ENCODE assay signal across 24 cellular contexts in the genomic region with DNA sequence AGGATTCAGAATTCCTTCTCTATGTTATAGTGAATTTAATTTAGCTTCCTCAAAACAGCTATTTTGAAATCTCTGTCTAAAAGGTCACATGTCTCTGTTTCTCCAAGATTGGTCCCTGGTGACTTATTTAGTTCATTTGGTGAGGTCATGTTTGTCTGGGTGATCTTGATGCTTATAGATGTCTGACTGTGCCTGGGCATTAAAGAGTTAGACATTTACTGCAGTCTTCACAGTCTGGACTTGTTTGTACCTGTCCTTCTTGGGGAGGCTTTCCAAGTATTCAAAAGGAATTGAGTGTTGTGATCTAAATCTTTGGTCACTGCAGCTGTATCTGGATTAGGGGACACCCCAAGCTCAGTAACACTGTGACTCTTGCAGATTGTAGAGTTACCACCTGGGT. TPM values are rescaled to one million over a fixed set of nuclear protein-coding genes. Genes with fewer than 3 reads are reported as not detected.
DNase-seq lines count a peak whose midpoint lies in the region; ATAC-seq, FAIRE-seq and TF ChIP-seq lines count a peak whose summit lies in the region.
"Had no signal": no experiment of that assay in that cellular context is flagged by ENCODE, and none has a peak within 500 bp of the region (broad histone marks: within the 10 kb centered on the region; RNA-seq: fewer than 3 reads in every experiment).

No MANE protein-coding gene starts in this region.

- TF ChIP-seq CTCF in bronchial epithelial cell (IDR thresholded peaks at IDR 0.05; ENCODE audit: insufficient read depth, low read length, severe bottlenecking) (no peak), fibroblast of mammary gland (conservative IDR thresholded peaks at IDR 0.05; ENCODE audit: control insufficient read depth, insufficient read depth, low read depth, low read length) (no peak)

- H3K36me3 ChIP-seq in bronchial epithelial cell (ENCODE audit: control insufficient read depth, insufficient read depth, low read length): no peaks in the 10 kb centered on the region
- H3K36me3 ChIP-seq: MG63 had no signal

- no peak for ATAC-seq in GM19467 (IDR thresholded peaks at IDR 0.05; ENCODE audit: unreplicated experiment)

- no peak for FAIRE-seq in bronchial epithelial cell (lab: Jason Lieb, UNC)
- FAIRE-seq: D721Med, GM19239 had no signal

- peaks cover 2% of the 10 kb centered on the region for H3K27me3 ChIP-seq in bronchial epithelial cell (ENCODE audit: control insufficient read depth, insufficient read depth, low read length)
- H3K27me3 ChIP-seq: MG63 had no signal

- DNase-seq in SIG-M5 treated with dmso at 0.1 percent for 504 hours (lab: John Stamatoyannopoulos, UW; ENCODE audit: unreplicated experiment): peak; percentile 1
- DNase-seq in SIG-M5 (lab: John Stamatoyannopoulos, UW): no peak
- peak; percentile 89 for DNase-seq in bronchial epithelial cell (ENCODE audit: low read depth)
- DNase-seq in fibroblast of mammary gland (ENCODE audit: low read depth): peak; percentile 11
- no peak for DNase-seq in RKO (ENCODE audit: low spot score)
- DNase-seq in stimulated activated CD4-positive, alpha-beta T cell treated with anti-CD3 and anti-CD28 coated beads, Interleukin-12 subunit alpha, Interleukin-12 subunit beta, amount 100 ng/mL, for 4 hours: no peak
- DNase-seq: 8988T; ACHN; CD4-positive, CD25-positive, alpha-beta regulatory T cell; H9; KBM-7; MG63; NCI-H1105; NCI-H1436 treated with DMSO at 0.1 percent for 48 hours; NCI-H2029; NCI-H446; NCI-H524 treated with DMSO at 0.1 percent for 48 hours; NCI-H774; PC-9; Right ventricle myocardium superior; RPMI8226 had no signal

- H3K4me3 ChIP-seq in bronchial epithelial cell (ENCODE audit: low read depth, low read length) (no peak overlapping the region), fibroblast of mammary gland (ENCODE audit: control insufficient read depth, low read depth, low read length) (no peak overlapping the region)
- H3K4me3 ChIP-seq: MG63, PC-9 had no signal

RNA-seq across cellular contexts. Expression of a gene that starts 55.8 kb away (rescaled TPM):
- 4.7 and 14.1 TPM in 2 replicates for total RNA-seq in bronchial epithelial cell

Comparison
In these comparisons a context has a peak if more than half of its experiments do, and no peak if none do; other contexts are left out.
1. DNase-seq: peak in SIG-M5 treated with dmso at 0.1 percent for 504 hours (single experiment), bronchial epithelial cell (single experiment) and fibroblast of mammary gland (single experiment); none in SIG-M5 (single experiment), RKO (single experiment) and stimulated activated CD4-positive, alpha-beta T cell treated with anti-CD3 and anti-CD28 coated beads, Interleukin-12 subunit alpha, Interleukin-12 subunit beta, amount 100 ng/mL, for 4 hours (single experiment).